In the genomic region with DNA sequence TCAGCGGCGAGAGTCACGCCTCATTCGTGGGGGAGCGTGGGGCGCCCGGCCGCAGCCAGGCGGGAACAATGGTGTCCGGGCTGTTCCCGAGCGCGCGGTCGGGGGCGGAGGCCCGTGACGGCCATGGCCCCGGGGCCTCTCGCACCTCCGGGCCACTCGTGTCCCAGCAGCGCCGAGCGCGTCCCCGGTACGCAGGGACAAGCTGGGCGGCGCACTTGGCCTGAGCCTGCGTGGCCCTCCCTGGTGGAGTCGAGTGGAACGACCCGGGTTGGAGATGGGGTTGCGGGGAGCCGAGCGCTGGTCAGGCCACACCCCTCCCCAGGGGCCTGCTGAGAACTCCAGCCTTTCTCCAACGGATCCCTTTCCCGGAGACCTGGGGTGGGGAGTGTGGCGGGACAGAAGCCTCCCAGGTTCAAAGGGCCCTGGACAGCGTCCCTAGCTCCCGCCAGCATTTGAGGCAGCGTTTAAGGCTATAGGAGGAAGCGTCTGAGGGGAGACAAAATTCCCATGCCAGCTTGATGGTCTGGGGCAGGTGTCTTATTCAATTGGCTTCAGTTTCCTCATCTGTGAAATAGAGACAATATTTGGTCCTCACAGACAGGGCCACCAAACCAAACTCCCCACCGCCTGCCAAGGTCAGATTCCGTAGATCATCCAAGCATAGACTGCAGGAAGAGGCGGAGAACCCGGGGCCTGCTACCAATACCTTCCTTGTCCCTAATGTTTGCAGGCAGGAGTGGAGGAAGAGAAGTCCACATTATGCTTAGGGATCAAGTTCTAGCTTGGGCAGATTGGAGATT, we compare ENCODE assay signal across 8 cellular contexts. TPM values are rescaled to one million over a fixed set of nuclear protein-coding genes. Genes with fewer than 3 reads are reported as not detected.
DNase-seq lines count a peak whose midpoint lies in the region; ATAC-seq and TF ChIP-seq lines count a peak whose summit lies in the region.

No MANE protein-coding gene starts in this region.

- TF ChIP-seq CTCF in CD14-positive monocyte (IDR thresholded peaks at IDR 0.05) (peak; percentile 18), right atrium auricular region (IDR thresholded peaks at IDR 0.05) (peak in 1 of 2 donors; percentile 33), progenitor cell of endocrine pancreas (IDR thresholded peaks at IDR 0.05; ENCODE audit: unreplicated experiment) (peak; percentile 48), GM13976 (IDR thresholded peaks at IDR 0.05; ENCODE audit: borderline replicate concordance, control extremely low read depth, extremely low read depth, insufficient read depth, missing control alignments) (no peak)

- peaks cover 8 to 10% of the 10 kb centered on the region in 2 donors for H3K36me3 Mint-ChIP-seq in CD14-positive monocyte
- peaks cover 18% of the 10 kb centered on the region for H3K36me3 Mint-ChIP-seq in activated naive CD8-positive, alpha-beta T cell treated with anti-CD3 and anti-CD28 coated beads, Interleukin-2, amount 50 U/mL, for 24 hours (ENCODE audit: low read depth)
- H3K36me3 Mint-ChIP-seq in progenitor cell of endocrine pancreas (ENCODE audit: insufficient read depth) = peaks cover 12% of the 10 kb centered on the region

- DNase-seq in CD14-positive monocyte (ENCODE audit: low spot score) = peak; percentile 58
- peak; percentile 76 for DNase-seq in OCI-M1 (lab: John Stamatoyannopoulos, UW)
- DNase-seq in activated naive CD8-positive, alpha-beta T cell treated with anti-CD3 and anti-CD28 coated beads, Interleukin-2, amount 50 U/mL, for 24 hours = peak; percentile 53
- DNase-seq in right atrium auricular region (ENCODE audit: low spot score) = peak; percentile 65
- peak; percentile 62 for DNase-seq in progenitor cell of endocrine pancreas (ENCODE audit: low spot score, unreplicated experiment)
- DNase-seq in GM13976 (ENCODE audit: low spot score) = no peak

- H3K4me3 Mint-ChIP-seq in CD14-positive monocyte (peak overlapping the region; percentile 95), progenitor cell of endocrine pancreas (ENCODE audit: low read depth) (peak overlapping the region; percentile 86)
- H3K4me3 Mint-ChIP-seq in activated naive CD8-positive, alpha-beta T cell treated with anti-CD3 and anti-CD28 coated beads, Interleukin-2, amount 50 U/mL, for 24 hours = peak overlapping the region; percentile 88

- H3K27ac Mint-ChIP-seq in CD14-positive monocyte = peak overlapping the region; percentile 75 to 98 (median 96)
- peak overlapping the region; percentile 99 for H3K27ac Mint-ChIP-seq in activated naive CD8-positive, alpha-beta T cell treated with anti-CD3 and anti-CD28 coated beads, Interleukin-2, amount 50 U/mL, for 24 hours
- peak overlapping the region; percentile 97 for H3K27ac Mint-ChIP-seq in progenitor cell of endocrine pancreas

- H3K4me3 ChIP-seq in right atrium auricular region = peak overlapping the region; percentile 85 to 92

- in situ Hi-C loops in GM13976 (cut with MboI; ENCODE audit: low sequenced_read_pairs, unreplicated experiment) = loop anchor here (10.0 kb wide), 1 partner anchor 142 kb away; no protein-coding TSS in a partner anchor

- ATAC-seq in GM18909 (IDR thresholded peaks at IDR 0.05; ENCODE audit: poor library complexity, unreplicated experiment) (peak; percentile 35), HG03135 (IDR thresholded peaks at IDR 0.05; ENCODE audit: unreplicated experiment) (peak; percentile 37)
- ATAC-seq in activated naive CD8-positive, alpha-beta T cell treated with anti-CD3 and anti-CD28 coated beads, Interleukin-2, amount 50 U/mL, for 24 hours = peak; percentile 7

- H3K27ac ChIP-seq in right atrium auricular region = peak overlapping the region; percentile 90 to 92

- H3K4me1 Mint-ChIP-seq in CD14-positive monocyte (peaks cover 53% of the 10 kb centered on the region), progenitor cell of endocrine pancreas (ENCODE audit: low read depth) (peaks cover 24% of the 10 kb centered on the region)
- H3K4me1 Mint-ChIP-seq in activated naive CD8-positive, alpha-beta T cell treated with anti-CD3 and anti-CD28 coated beads, Interleukin-2, amount 50 U/mL, for 24 hours = peaks cover 52% of the 10 kb centered on the region

- intact Hi-C loops in CD14-positive monocyte (cut with micrococcal nuclease) = loop anchor here (2.0 to 10.0 kb wide), 6 partner anchors 94 to 352 kb away; a partner anchor contains a TSS

- peaks cover 10% of the 10 kb centered on the region for H3K36me3 ChIP-seq in right atrium auricular region

- peaks cover 0 to 36% of the 10 kb centered on the region in 2 donors for H3K4me1 ChIP-seq in right atrium auricular region

- no peaks in the 10 kb centered on the region for H3K27me3 ChIP-seq in right atrium auricular region

- H3K27me3 Mint-ChIP-seq in CD14-positive monocyte (ENCODE audit: low read depth in 3 of 3) (peaks cover 0 to 3% (median 2%) of the 10 kb centered on the region in 3 donors), progenitor cell of endocrine pancreas (no peaks in the 10 kb centered on the region)
- H3K27me3 Mint-ChIP-seq in activated naive CD8-positive, alpha-beta T cell treated with anti-CD3 and anti-CD28 coated beads, Interleukin-2, amount 50 U/mL, for 24 hours = peaks cover 2% of the 10 kb centered on the region

- peaks cover 2 to 7% (median 4%) of the 10 kb centered on the region in 7 donors for H3K9me3 Mint-ChIP-seq in CD14-positive monocyte
- no peaks in the 10 kb centered on the region for H3K9me3 Mint-ChIP-seq in activated naive CD8-positive, alpha-beta T cell treated with anti-CD3 and anti-CD28 coated beads, Interleukin-2, amount 50 U/mL, for 24 hours
- no peaks in the 10 kb centered on the region for H3K9me3 Mint-ChIP-seq in progenitor cell of endocrine pancreas (ENCODE audit: low read depth)

- no peaks in the 10 kb centered on the region for H3K9me3 ChIP-seq in right atrium auricular region

RNA-seq across cellular contexts. Expression of a gene that starts 0.5 kb away (rescaled TPM):
- polyA plus RNA-seq in CD14-positive monocyte = 100 to 1,000 TPM; 103 to 186 TPM
- 10 to 100 TPM; 31.2 to 62.6 TPM for total RNA-seq in right atrium auricular region
- 176 and 182 TPM in 2 replicates for total RNA-seq in progenitor cell of endocrine pancreas

RNA-seq across cellular contexts. Expression of a gene that starts 37.6 kb away (rescaled TPM):
- polyA plus RNA-seq in CD14-positive monocyte = not detected
- total RNA-seq in right atrium auricular region (not detected), progenitor cell of endocrine pancreas (0.29 and 0.38 TPM in 2 replicates)

RNA-seq across cellular contexts. Expression of a gene that starts 39.6 kb away (rescaled TPM):
- not detected for polyA plus RNA-seq in CD14-positive monocyte
- total RNA-seq in right atrium auricular region (1 to 10 TPM in 1 of 2 donors, not detected in 1; 2.6 TPM), progenitor cell of endocrine pancreas (not detected in 2 replicates)
